ENCODE assay signal across 8 cellular contexts in genomic region chr3:66220602-66221377, GRCh38. TPM values are rescaled to one million over a fixed set of nuclear protein-coding genes. Genes with fewer than 3 reads are reported as not detected.
DNase-seq lines count a peak whose midpoint lies in the region; ATAC-seq, FAIRE-seq and TF ChIP-seq lines count a peak whose summit lies in the region.

A gene with protein sequence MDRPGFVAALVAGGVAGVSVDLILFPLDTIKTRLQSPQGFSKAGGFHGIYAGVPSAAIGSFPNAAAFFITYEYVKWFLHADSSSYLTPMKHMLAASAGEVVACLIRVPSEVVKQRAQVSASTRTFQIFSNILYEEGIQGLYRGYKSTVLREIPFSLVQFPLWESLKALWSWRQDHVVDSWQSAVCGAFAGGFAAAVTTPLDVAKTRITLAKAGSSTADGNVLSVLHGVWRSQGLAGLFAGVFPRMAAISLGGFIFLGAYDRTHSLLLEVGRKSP (plus strand): TSS chr3:66221001. CDS start chr3:66221095, 94 bp downstream.

- H3K27ac ChIP-seq in smooth muscle cell (ENCODE audit: low read depth) = peak within 1 kb of the TSS; percentile 84

- peak within 1 kb of the TSS; percentile 88 for H2AFZ ChIP-seq in smooth muscle cell (ENCODE audit: low read depth)

- POLR2A ChIA-PET in AG04449 (lab: Yijun Ruan, JAX) = no interaction called here

- ATAC-seq in GM18907 (IDR thresholded peaks at IDR 0.05; ENCODE audit: unreplicated experiment) (peak; percentile 99), HG03159 (IDR thresholded peaks at IDR 0.05; ENCODE audit: unreplicated experiment) (peak; percentile 99)

- H3K4me1 ChIP-seq in smooth muscle cell (ENCODE audit: low read depth) = peaks cover 7% of the 10 kb centered on the region

- under 1% methylated on average over 56 of the region's 56 CpGs for WGBS in smooth muscle cell (ENCODE audit: low lambda C conversion rate)

- peak within 1 kb of the TSS; percentile 88 for H3K9ac ChIP-seq in smooth muscle cell (ENCODE audit: low read depth)

- CTCF ChIA-PET in AG04449 (lab: Yijun Ruan, JAX) = interaction anchor here (1.0 to 1.5 kb wide), 3 partner anchors 15 to 1690 kb away, joined by 3 to 8 read pairs (median 5); no protein-coding TSS in a partner anchor

- H3K79me2 ChIP-seq in smooth muscle cell (ENCODE audit: low read depth) = peaks cover 3% of the 10 kb centered on the region

- H4K20me1 ChIP-seq in smooth muscle cell (ENCODE audit: low read depth) = no peaks in the 10 kb centered on the region

- no peaks in the 10 kb centered on the region for H3K27me3 ChIP-seq in bronchial epithelial cell (ENCODE audit: control insufficient read depth, insufficient read depth, low read length)
- no peaks in the 10 kb centered on the region for H3K27me3 ChIP-seq in smooth muscle cell (ENCODE audit: low read depth)

- TF ChIP-seq CTCF in AG04449 (IDR thresholded peaks at IDR 0.05; ENCODE audit: insufficient read depth, low read length, missing control alignments) (no peak), WI38 (IDR thresholded peaks at IDR 0.05; ENCODE audit: low read depth, low read length) (no peak), bronchial epithelial cell (IDR thresholded peaks at IDR 0.05; ENCODE audit: insufficient read depth, low read length, severe bottlenecking) (no peak), smooth muscle cell (IDR thresholded peaks at IDR 0.05; ENCODE audit: borderline replicate concordance, insufficient read depth, poor library complexity, severe bottlenecking) (no peak)

- no peaks in the 10 kb centered on the region for H3K9me3 ChIP-seq in smooth muscle cell (replicated peaks; ENCODE audit: low read depth)

- no peaks in the 10 kb centered on the region for H3F3A ChIP-seq in smooth muscle cell (ENCODE audit: low read depth)

- H3K36me3 ChIP-seq in bronchial epithelial cell (ENCODE audit: control insufficient read depth, insufficient read depth, low read length) (no peaks in the 10 kb centered on the region), smooth muscle cell (ENCODE audit: low read depth) (no peaks in the 10 kb centered on the region)

- DNase-seq in AG04449 (ENCODE audit: low read depth, low spot score) = peak; percentile 65
- DNase-seq in NCI-H2227 treated with DMSO at 0.1 percent for 48 hours (lab: John Stamatoyannopoulos, UW) = peak; percentile 88
- peak; percentile 94 for DNase-seq in bronchial epithelial cell (ENCODE audit: low read depth)
- DNase-seq in iPS-NIHi11 (ENCODE audit: low spot score) = peak; percentile 99
- DNase-seq in smooth muscle cell (lab: John Stamatoyannopoulos, UW; ENCODE audit: unreplicated experiment) = peak; percentile 74

- peak within 1 kb of the TSS; percentile 96 for H3K4me2 ChIP-seq in smooth muscle cell

- FAIRE-seq in bronchial epithelial cell (lab: Jason Lieb, UNC) = no peak

- H3K4me3 ChIP-seq in AG04449 (ENCODE audit: low read depth, low read length) (peak within 1 kb of the TSS; percentile 80), WI38 (ENCODE audit: low read depth, low read length) (peak within 1 kb of the TSS; percentile 72), bronchial epithelial cell (ENCODE audit: low read depth, low read length) (peak within 1 kb of the TSS; percentile 84), smooth muscle cell (peak within 1 kb of the TSS; percentile 80)

RNA-seq across cellular contexts. Expression of the gene that starts here (rescaled TPM):
- total RNA-seq in bronchial epithelial cell = 28.3 and 39.0 TPM in 2 replicates
- 8.9 and 9.3 TPM in 2 replicates for total RNA-seq in smooth muscle cell
- polyA plus RNA-seq in smooth muscle cell = 14.5 and 18.9 TPM in 2 replicates

Comparison
In these comparisons a context has a peak if more than half of its experiments do, and no peak if none do; other contexts are left out.
1. Peak in every context shown above with its lines: DNase-seq, ATAC-seq, H3K4me3 ChIP-seq and H3K27ac ChIP-seq.